14 cellular contexts compared by ENCODE assay signal in the genomic region with DNA sequence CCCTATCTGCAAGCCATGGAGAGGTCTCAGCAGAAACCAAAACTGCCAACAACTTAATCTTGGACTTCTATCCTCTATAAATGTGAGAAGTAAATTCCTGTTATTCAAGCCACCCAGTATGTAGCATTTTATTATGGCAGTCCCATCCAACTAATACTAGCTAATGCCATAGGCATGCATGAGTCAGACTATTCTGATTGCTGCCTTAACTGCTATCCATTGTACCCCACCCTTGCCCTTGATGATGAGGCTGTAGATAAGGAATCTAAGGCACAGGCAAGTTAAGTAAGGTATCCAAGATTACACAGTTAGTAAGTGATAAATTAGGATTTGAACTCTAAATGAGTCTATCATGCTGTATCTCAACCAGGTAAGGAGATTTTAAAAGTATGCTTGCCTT.
DNase-seq lines count a peak whose midpoint lies in the region; ATAC-seq and TF ChIP-seq lines count a peak whose summit lies in the region.
"Had no signal": no experiment of that assay in that cellular context is flagged by ENCODE, and none has a peak within 500 bp of the region (broad histone marks: within the 10 kb centered on the region; RNA-seq: fewer than 3 reads in every experiment).

No MANE protein-coding gene starts in this region.

- H3K4me1 Mint-ChIP-seq in HFFc6 (ENCODE audit: low read depth), result peaks cover 32% of the 10 kb centered on the region

- no peak overlapping the region for H3K27ac ChIP-seq in gastroesophageal sphincter
- H3K27ac ChIP-seq: prostate gland, tibial nerve had no signal

- H3K4me3 ChIP-seq in gastroesophageal sphincter, result no peak overlapping the region
- H3K4me3 ChIP-seq: prostate gland, tibial nerve had no signal

- peaks cover 16% of the 10 kb centered on the region for H3K36me3 Mint-ChIP-seq in HFFc6 (ENCODE audit: low read depth)

- peak overlapping the region; percentile 35; the same call in 1 of the 2 replicates for H3K4me3 Mint-ChIP-seq in HFFc6
- H3K4me3 Mint-ChIP-seq: T-helper 1 cell treated with Interleukin-12 subunit alpha and Interleukin-12 subunit beta and Interleukin-4 antibody, amounts not matched to agents 30 μg/mL and 1 μg/mL, for 36 hours had no signal

- H3K9me3 ChIP-seq in gastroesophageal sphincter, result peaks cover 0 to 2% (median 0%) of the 10 kb centered on the region in 3 donors
- H3K9me3 ChIP-seq: prostate gland had no signal

- TF ChIP-seq CTCF in HFFc6 (IDR thresholded peaks at IDR 0.05), result no peak
- TF ChIP-seq CTCF in gastroesophageal sphincter (IDR thresholded peaks at IDR 0.05), result no peak

- no peaks in the 10 kb centered on the region for H3K4me1 ChIP-seq in gastroesophageal sphincter
- H3K4me1 ChIP-seq: prostate gland, tibial nerve had no signal

- no peaks in the 10 kb centered on the region for H3K36me3 ChIP-seq in gastroesophageal sphincter
- H3K36me3 ChIP-seq: prostate gland, tibial nerve had no signal

- DNase-seq in A172 (ENCODE audit: low spot score) (peak; percentile 97), HFFc6 (peak; percentile 86), T1000 (lab: John Stamatoyannopoulos, UW) (peak; percentile 21), glomerular endothelial cell (ENCODE audit: extremely low read depth, low read depth, low spot score) (peak; percentile 7), NCI-H2171 treated with DMSO at 0.1 percent for 48 hours (lab: John Stamatoyannopoulos, UW) (no peak), NCI-H146 treated with DMSO at 0.1 percent for 48 hours (lab: John Stamatoyannopoulos, UW; ENCODE audit: unreplicated experiment) (no peak)
- DNase-seq: 8988T, NCI-H1048, NCI-H82 had no signal

- no peaks in the 10 kb centered on the region for H3K27me3 Mint-ChIP-seq in HFFc6 (ENCODE audit: insufficient read depth)

- H3K27ac Mint-ChIP-seq in HFFc6, result peak overlapping the region; percentile 67
- H3K27ac Mint-ChIP-seq: T-helper 1 cell treated with Interleukin-12 subunit alpha and Interleukin-12 subunit beta and Interleukin-4 antibody, amounts not matched to agents 30 μg/mL and 1 μg/mL, for 36 hours had no signal

- no peak for TF ChIP-seq EP300 in gastroesophageal sphincter (IDR thresholded peaks at IDR 0.05)

- no peaks in the 10 kb centered on the region for H3K27me3 ChIP-seq in gastroesophageal sphincter
- H3K27me3 ChIP-seq: tibial nerve had no signal

- TF ChIP-seq POLR2A in gastroesophageal sphincter (IDR thresholded peaks at IDR 0.05), result no peak

- no peak for ATAC-seq in HG03039 (IDR thresholded peaks at IDR 0.05; ENCODE audit: unreplicated experiment)
- no peak for ATAC-seq in gastroesophageal sphincter

- peaks cover 21% of the 10 kb centered on the region for H3K9me3 Mint-ChIP-seq in HFFc6

Comparison
In these comparisons a context has a peak if more than half of its experiments do, and no peak if none do; other contexts are left out.
1. DNase-seq: peak in A172 (single experiment), HFFc6 (single experiment), T1000 (single experiment) and glomerular endothelial cell (single experiment); none in NCI-H2171 treated with DMSO at 0.1 percent for 48 hours (single experiment) and NCI-H146 treated with DMSO at 0.1 percent for 48 hours (single experiment).